Comparison of ENCODE assay signal across 22 cellular contexts in genomic region chr12:129606239-129606638, GRCh38.
DNase-seq lines count a peak whose midpoint lies in the region; ATAC-seq, FAIRE-seq and TF ChIP-seq lines count a peak whose summit lies in the region.
"Had no signal": no experiment of that assay in that cellular context is flagged by ENCODE, and none has a peak within 500 bp of the region (broad histone marks: within the 10 kb centered on the region; RNA-seq: fewer than 3 reads in every experiment).

No MANE protein-coding gene starts in this region.

- no peak for FAIRE-seq in astrocyte (lab: Jason Lieb, UNC)
- FAIRE-seq: D721Med, H54, HTR-8/SVneo had no signal

- no peaks in the 10 kb centered on the region for H3K36me3 Mint-ChIP-seq in astrocyte (ENCODE audit: low read depth, unreplicated experiment)
- H3K36me3 Mint-ChIP-seq in endodermal cell (ENCODE audit: low read depth): no peaks in the 10 kb centered on the region
- peaks cover 4% of the 10 kb centered on the region for H3K36me3 Mint-ChIP-seq in nephron progenitor cell (ENCODE audit: low read depth)
- H3K36me3 Mint-ChIP-seq in activated CD8-positive, alpha-beta memory T cell treated with anti-CD3 and anti-CD28 coated beads, Interleukin-2, amount 10 ng/mL, durations not matched to agents 7 days and 5 days: no peaks in the 10 kb centered on the region

- H3K9me3 ChIP-seq in astrocyte (ENCODE audit: insufficient read depth, low read depth, low read length) (no peaks in the 10 kb centered on the region), endodermal cell (ENCODE audit: control insufficient read depth, low read length) (peaks cover under 1% of the 10 kb centered on the region), aorta (ENCODE audit: control insufficient read depth, low read length) (no peaks in the 10 kb centered on the region)

- H3K4me3 ChIP-seq in astrocyte (ENCODE audit: insufficient read depth, low read depth, low read length) (no peak overlapping the region), endodermal cell (ENCODE audit: low read length) (peak overlapping the region; percentile 32), aorta (ENCODE audit: low read length in 2 of 2) (no peak overlapping the region)
- H3K4me3 ChIP-seq: BLaER1 had no signal

- ATAC-seq in aorta (ENCODE audit: low FRiP score): peak; percentile 19
- no peak for ATAC-seq in activated CD8-positive, alpha-beta memory T cell treated with anti-CD3 and anti-CD28 coated beads, Interleukin-2, amount 10 ng/mL, durations not matched to agents 7 days and 5 days
- no peak for ATAC-seq in GM18868 (IDR thresholded peaks at IDR 0.05; ENCODE audit: unreplicated experiment)

- peaks cover 31% of the 10 kb centered on the region for H3K4me1 ChIP-seq in astrocyte (ENCODE audit: insufficient read depth, low read length)
- peaks cover 19% of the 10 kb centered on the region for H3K4me1 ChIP-seq in endodermal cell (ENCODE audit: control insufficient read depth, insufficient read depth, low read length)
- no peaks in the 10 kb centered on the region for H3K4me1 ChIP-seq in aorta (ENCODE audit: control insufficient read depth in 1 of 2, insufficient read depth in 2 of 2, low read length in 2 of 2)
- H3K4me1 ChIP-seq: BLaER1 had no signal

- no peaks in the 10 kb centered on the region for H4K20me1 ChIP-seq in astrocyte (ENCODE audit: insufficient read depth, low read length)
- H4K20me1 ChIP-seq: BLaER1 had no signal

- intact Hi-C loops in aorta (cut with DNase I): no loop called here

- H3K4me2 ChIP-seq in astrocyte (ENCODE audit: low read length): no peak overlapping the region
- H3K4me2 ChIP-seq: BLaER1 had no signal

- H3K27ac Mint-ChIP-seq in astrocyte (ENCODE audit: unreplicated experiment) (no peak overlapping the region), endodermal cell (peak overlapping the region; percentile 67), nephron progenitor cell (peak overlapping the region; percentile 32)
- no peak overlapping the region for H3K27ac Mint-ChIP-seq in activated CD8-positive, alpha-beta memory T cell treated with anti-CD3 and anti-CD28 coated beads, Interleukin-2, amount 10 ng/mL, durations not matched to agents 7 days and 5 days
- H3K27ac Mint-ChIP-seq: CD4-positive, alpha-beta T cell had no signal

- WGBS in endodermal cell (ENCODE audit: insufficient coverage in 1 of 2, insufficient read length in 1 of 2), 2 experiments: 92 to 100% methylated on average over 4 to 7 of the region's 7 CpGs
- 85 to 90% methylated on average over 7 of the region's 7 CpGs for WGBS in aorta, 2 donors

- H3K4me3 Mint-ChIP-seq in astrocyte (ENCODE audit: unreplicated experiment) (no peak overlapping the region), endodermal cell (no peak overlapping the region), nephron progenitor cell (no peak overlapping the region)
- H3K4me3 Mint-ChIP-seq in activated CD8-positive, alpha-beta memory T cell treated with anti-CD3 and anti-CD28 coated beads, Interleukin-2, amount 10 ng/mL, durations not matched to agents 7 days and 5 days: no peak overlapping the region
- H3K4me3 Mint-ChIP-seq: CD4-positive, alpha-beta T cell had no signal

- DNase-seq in astrocyte (ENCODE audit: low read depth): no peak
- no peak for DNase-seq in endodermal cell
- no peak for DNase-seq in nephron progenitor cell
- DNase-seq in aorta: no peak
- no peak for DNase-seq in NCI-H524 (lab: John Stamatoyannopoulos, UW)
- DNase-seq in activated CD8-positive, alpha-beta memory T cell treated with anti-CD3 and anti-CD28 coated beads, Interleukin-2, amount 10 ng/mL, durations not matched to agents 7 days and 5 days: no peak
- DNase-seq: CD4-positive, alpha-beta T cell; KBM-7; MV-4-11; NCI-H1105 treated with DMSO at 0.1 percent for 48 hours; NCI-H146; NCI-H1930; NCI-H446; NCI-H526; NCI-H82; RPMI8226; SHP77 had no signal

- H3K36me3 ChIP-seq in astrocyte (ENCODE audit: insufficient read depth, low read length) (no peaks in the 10 kb centered on the region), endodermal cell (ENCODE audit: control insufficient read depth, insufficient read depth, low read length) (no peaks in the 10 kb centered on the region), aorta (ENCODE audit: control insufficient read depth in 1 of 2, insufficient read depth in 2 of 2, low read length in 1 of 2) (no peaks in the 10 kb centered on the region)
- H3K36me3 ChIP-seq: BLaER1 had no signal

- H3K9ac ChIP-seq in astrocyte (ENCODE audit: low read length): peak overlapping the region; percentile 16
- no peak overlapping the region for H3K9ac ChIP-seq in endodermal cell (ENCODE audit: extremely low read depth, low read length, poor library complexity, severe bottlenecking)
- H3K9ac ChIP-seq: BLaER1 had no signal

- H3K27me3 ChIP-seq in astrocyte (ENCODE audit: insufficient read depth, low read length) (no peaks in the 10 kb centered on the region), endodermal cell (ENCODE audit: control insufficient read depth, insufficient read depth, low read length, poor library complexity, severe bottlenecking) (no peaks in the 10 kb centered on the region), aorta (ENCODE audit: control insufficient read depth in 1 of 2, insufficient read depth in 2 of 2, low read length in 1 of 2) (no peaks in the 10 kb centered on the region)
- H3K27me3 ChIP-seq: BLaER1 had no signal

- H3K9me3 Mint-ChIP-seq in astrocyte (ENCODE audit: unreplicated experiment): peaks cover 13% of the 10 kb centered on the region
- H3K9me3 Mint-ChIP-seq in endodermal cell: peaks cover 25% of the 10 kb centered on the region
- peaks cover 18% of the 10 kb centered on the region for H3K9me3 Mint-ChIP-seq in nephron progenitor cell
- peaks cover 4% of the 10 kb centered on the region for H3K9me3 Mint-ChIP-seq in activated CD8-positive, alpha-beta memory T cell treated with anti-CD3 and anti-CD28 coated beads, Interleukin-2, amount 10 ng/mL, durations not matched to agents 7 days and 5 days (ENCODE audit: low read depth)

- TF ChIP-seq CTCF in astrocyte (IDR thresholded peaks at IDR 0.05; ENCODE audit: insufficient read depth, low read depth, low read length): no peak
- no peak for TF ChIP-seq CTCF in endodermal cell (conservative IDR thresholded peaks at IDR 0.05)
- no peak for TF ChIP-seq CTCF in nephron progenitor cell (IDR thresholded peaks at IDR 0.05)

- no peaks in the 10 kb centered on the region for H3K79me2 ChIP-seq in astrocyte (ENCODE audit: insufficient read depth, low read length)

- H3K27me3 Mint-ChIP-seq in astrocyte (ENCODE audit: low read depth, unreplicated experiment) (no peaks in the 10 kb centered on the region), endodermal cell (ENCODE audit: insufficient read depth) (peaks cover 2% of the 10 kb centered on the region), nephron progenitor cell (ENCODE audit: low read depth, poor library complexity) (peaks cover 12% of the 10 kb centered on the region)
- H3K27me3 Mint-ChIP-seq in activated CD8-positive, alpha-beta memory T cell treated with anti-CD3 and anti-CD28 coated beads, Interleukin-2, amount 10 ng/mL, durations not matched to agents 7 days and 5 days: no peaks in the 10 kb centered on the region
- H3K27me3 Mint-ChIP-seq: CD4-positive, alpha-beta T cell had no signal

- H3K4me1 Mint-ChIP-seq in astrocyte (ENCODE audit: low read depth, unreplicated experiment) (no peaks in the 10 kb centered on the region), endodermal cell (peaks cover 46% of the 10 kb centered on the region), nephron progenitor cell (peaks cover 36% of the 10 kb centered on the region)
- H3K4me1 Mint-ChIP-seq in activated CD8-positive, alpha-beta memory T cell treated with anti-CD3 and anti-CD28 coated beads, Interleukin-2, amount 10 ng/mL, durations not matched to agents 7 days and 5 days: no peaks in the 10 kb centered on the region

- CTCF ChIA-PET in activated CD8-positive, alpha-beta memory T cell treated with anti-CD3 and anti-CD28 coated beads, Interleukin-2, amount 10 ng/mL, durations not matched to agents 7 days and 5 days (lab: Charles Lee): no interaction called here

- H2AFZ ChIP-seq in astrocyte (ENCODE audit: low read depth, low read length): no peak overlapping the region

- H3K27ac ChIP-seq in astrocyte (ENCODE audit: low read depth, low read length) (peak overlapping the region; percentile 65), endodermal cell (ENCODE audit: low read depth, low read length) (no peak overlapping the region), aorta (ENCODE audit: low read depth in 1 of 2, low read length in 2 of 2) (no peak overlapping the region)
- H3K27ac ChIP-seq: BLaER1 had no signal

Comparison
In these comparisons a context has a peak if more than half of its experiments do, and no peak if none do; other contexts are left out.
1. H3K27ac Mint-ChIP-seq: peak in endodermal cell (single experiment) and nephron progenitor cell (single experiment); none in astrocyte (single experiment) and activated CD8-positive, alpha-beta memory T cell treated with anti-CD3 and anti-CD28 coated beads, Interleukin-2, amount 10 ng/mL, durations not matched to agents 7 days and 5 days (single experiment).